Comparison of ENCODE assay signal across 8 cellular contexts in the genomic region with DNA sequence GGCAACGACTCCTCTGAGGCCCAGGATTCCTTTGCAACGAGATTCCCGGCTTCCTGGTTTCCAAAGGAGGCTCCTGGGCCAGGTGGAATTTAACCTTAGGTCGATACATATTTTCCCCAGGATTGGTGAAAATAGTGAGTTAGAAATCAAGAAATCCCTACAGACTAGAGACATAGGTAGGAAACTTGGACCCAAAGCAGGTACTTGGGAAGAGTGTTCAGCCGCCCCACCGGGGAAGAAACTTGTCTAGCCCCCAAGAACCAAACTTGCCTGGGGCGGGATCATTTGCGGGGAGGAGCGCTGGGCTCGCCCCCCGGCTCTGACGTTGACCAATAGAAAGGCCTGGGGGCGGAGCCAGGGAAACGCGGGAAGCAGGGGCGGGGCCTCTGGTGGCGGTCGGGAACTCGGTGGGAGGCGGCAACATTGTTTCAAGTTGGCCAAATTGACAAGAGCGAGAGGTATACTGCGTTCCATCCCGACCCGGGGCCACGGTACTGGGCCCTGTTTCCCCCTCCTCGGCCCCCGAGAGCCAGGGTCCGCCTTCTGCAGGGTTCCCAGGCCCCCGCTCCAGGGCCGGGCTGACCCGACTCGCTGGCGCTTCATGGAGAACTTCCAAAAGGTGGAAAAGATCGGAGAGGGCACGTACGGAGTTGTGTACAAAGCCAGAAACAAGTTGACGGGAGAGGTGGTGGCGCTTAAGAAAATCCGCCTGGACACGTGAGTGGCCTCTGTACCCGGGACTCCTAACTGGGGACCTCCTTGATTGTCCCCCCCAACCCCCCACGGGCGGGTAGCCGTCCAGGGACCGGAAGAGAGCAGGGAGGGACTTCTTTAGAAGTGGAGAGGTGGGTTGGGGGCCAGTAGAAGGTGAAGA. TPM values are rescaled to one million over a fixed set of nuclear protein-coding genes. Genes with fewer than 3 reads are reported as not detected.
DNase-seq lines count a peak whose midpoint lies in the region; ATAC-seq and TF ChIP-seq lines count a peak whose summit lies in the region.

TSS of gene CDK2 (plus strand) at position 423 of the 874 bp plus-strand sequence. CDS start at position 602, 179 bp downstream.

- H3K4me1 Mint-ChIP-seq in progenitor cell of endocrine pancreas (ENCODE audit: low read depth) = peaks cover 30% of the 10 kb centered on the region

- DNase-seq in GM13976 (ENCODE audit: low spot score) = peak; percentile 95
- peak; percentile 89 to 91 (median 90) for DNase-seq in NCI-H1417 (lab: John Stamatoyannopoulos, UW)
- peak; percentile 73 to 87 (median 80) for DNase-seq in T-helper 1 cell
- peak; percentile 95 to 96 for DNase-seq in heart right ventricle
- peak; percentile 85 for DNase-seq in progenitor cell of endocrine pancreas (ENCODE audit: low spot score, unreplicated experiment)
- peak; percentile 95 for DNase-seq in ureter (ENCODE audit: low spot score)

- peak within 1 kb of the TSS; percentile 95 for H3K27ac Mint-ChIP-seq in progenitor cell of endocrine pancreas

- in situ Hi-C loops in GM13976 (cut with MboI; ENCODE audit: low sequenced_read_pairs, unreplicated experiment) = no loop called here

- H3K4me1 ChIP-seq in heart right ventricle = peaks cover 11 to 20% (median 15%) of the 10 kb centered on the region in 9 donors

- peaks cover 0 to 33% (median 0%) of the 10 kb centered on the region in 9 donors for H3K36me3 ChIP-seq in heart right ventricle

- H3K4me3 Mint-ChIP-seq in progenitor cell of endocrine pancreas (ENCODE audit: low read depth) = peak within 1 kb of the TSS; percentile 97

- intact Hi-C loops in heart right ventricle (cut with DNase I) = no loop called here

- no peak within 1 kb of the TSS for H3K27ac ChIP-seq in adipose tissue (ENCODE audit: low read depth, low read length)
- H3K27ac ChIP-seq in heart right ventricle = peak within 1 kb of the TSS; percentile 32 to 91 (median 86)

- no peaks in the 10 kb centered on the region for H3K9me3 Mint-ChIP-seq in progenitor cell of endocrine pancreas (ENCODE audit: low read depth)

- H3K27me3 Mint-ChIP-seq in progenitor cell of endocrine pancreas = no peaks in the 10 kb centered on the region

- peak; percentile 97 for ATAC-seq in HG02763 (IDR thresholded peaks at IDR 0.05; ENCODE audit: unreplicated experiment)
- peak; percentile 95 to 99 (median 98) for ATAC-seq in heart right ventricle

- H3K36me3 Mint-ChIP-seq in progenitor cell of endocrine pancreas (ENCODE audit: insufficient read depth) = peaks cover 2% of the 10 kb centered on the region

- H3K27me3 ChIP-seq in heart right ventricle = no peaks in the 10 kb centered on the region

- TF ChIP-seq CTCF in GM13976 (IDR thresholded peaks at IDR 0.05; ENCODE audit: borderline replicate concordance, control extremely low read depth, extremely low read depth, insufficient read depth, missing control alignments) = no peak
- no peak for TF ChIP-seq CTCF in heart right ventricle (IDR thresholded peaks at IDR 0.05)
- TF ChIP-seq CTCF in progenitor cell of endocrine pancreas (IDR thresholded peaks at IDR 0.05; ENCODE audit: unreplicated experiment) = no peak

- no peaks in the 10 kb centered on the region for H3K9me3 ChIP-seq in heart right ventricle

- 0 to 1% (median 0%) methylated on average over 45 of the region's 45 CpGs for WGBS in adipose tissue, 3 donors
- WGBS in heart right ventricle, 2 donors = 0 to 1% methylated on average over 45 of the region's 45 CpGs

- peak within 1 kb of the TSS; percentile 69 to 94 (median 81) for H3K4me3 ChIP-seq in heart right ventricle

RNA-seq across cellular contexts. Expression of gene CDK2, which starts in this region (rescaled TPM):
- 10 to 100 TPM in 2 of 3 donors, 1 to 10 TPM in 1; 9.2 to 20.8 (median 16.8) TPM for polyA plus RNA-seq in adipose tissue
- total RNA-seq in heart right ventricle = 10 to 100 TPM in 4 of 10 donors, 1 to 10 TPM in 6; 5.1 to 15.2 (median 8.4) TPM
- polyA plus RNA-seq in heart right ventricle = 10 to 100 TPM in 1 of 2 donors, 1 to 10 TPM in 1; 6.9 to 18.4 TPM
- 62.1 and 66.9 TPM in 2 replicates for total RNA-seq in progenitor cell of endocrine pancreas
- total RNA-seq in ureter = 23.2 TPM
